Comparison of ENCODE assay signal across 1 cellular context in genomic region chr3:37642959-37643598, GRCh38.
TF ChIP-seq lines count a peak whose summit lies in the region.

No MANE protein-coding gene starts in this region.

TF ChIP-seq in K562, 482 proteins besides CTCF, POLR2A, EP300 and RAD21 (continued from another document):
- TF ChIP-seq PTTG1 (tag; IDR thresholded peaks at IDR 0.05; ENCODE audit: low read depth) (no peak), ZNF592 (IDR thresholded peaks at IDR 0.05) (no peak), FOXK2 (conservative IDR thresholded peaks at IDR 0.05 in 1 of 2, IDR thresholded peaks at IDR 0.05 in 1 of 2; ENCODE audit: low read depth in 2 of 2) (peak in 1 of 2 experiments; percentile 88; a peak in 2 of 4 replicates), ESRRA (IDR thresholded peaks at IDR 0.05; ENCODE audit: borderline replicate concordance, low read depth) (peak; percentile 78; the same call in 1 of the 2 replicates), NR3C1 (CRISPR knock-in tag; IDR thresholded peaks at IDR 0.05) (no peak), KDM2B (CRISPR knock-in tag; IDR thresholded peaks at IDR 0.05) (no peak), THRA (IDR thresholded peaks at IDR 0.05) (peak; percentile 81; the same call in 1 of the 2 replicates), ATF7 (IDR thresholded peaks at IDR 0.05) (peak; percentile 85; the same call in 1 of the 2 replicates), MED1 (CRISPR knock-in tag; IDR thresholded peaks at IDR 0.05; ENCODE audit: borderline replicate concordance) (no peak), PHF21A (IDR thresholded peaks at IDR 0.05; ENCODE audit: borderline replicate concordance, low read depth) (no peak), XRCC3 (IDR thresholded peaks at IDR 0.05) (no peak), MCM2 (IDR thresholded peaks at IDR 0.05; ENCODE audit: low read depth) (no peak), ZKSCAN3 (CRISPR knock-in tag; IDR thresholded peaks at IDR 0.05) (peak; percentile 80), POLR2B (IDR thresholded peaks at IDR 0.05; ENCODE audit: low read depth, partially characterized antibody) (no peak), POU5F1 (IDR thresholded peaks at IDR 0.05; ENCODE audit: borderline replicate concordance, low read depth, low read length, partially characterized antibody) (no peak), PRDM10 (IDR thresholded peaks at IDR 0.05; ENCODE audit: partially characterized antibody) (peak; percentile 98), TAL1 (IDR thresholded peaks at IDR 0.05) (peak; percentile 63; the same call in 1 of the 2 replicates), NCOR1 (IDR thresholded peaks at IDR 0.05) (0 out of 2 replicates have a peak, but pooled peaks have one; percentile 49), ZBTB1 (CRISPR knock-in tag; IDR thresholded peaks at IDR 0.05; ENCODE audit: borderline replicate concordance, low read depth) (no peak)
- TF ChIP-seq, protein P1, sequence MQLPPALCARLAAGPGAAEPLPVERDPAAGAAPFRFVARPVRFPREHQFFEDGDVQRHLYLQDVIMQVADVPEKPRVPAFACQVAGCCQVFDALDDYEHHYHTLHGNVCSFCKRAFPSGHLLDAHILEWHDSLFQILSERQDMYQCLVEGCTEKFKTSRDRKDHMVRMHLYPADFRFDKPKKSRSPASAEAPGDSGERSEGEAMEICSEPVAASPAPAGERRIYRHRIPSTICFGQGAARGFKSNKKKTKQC (CRISPR knock-in tag; IDR thresholded peaks at IDR 0.05) = no peak
- TF ChIP-seq, protein P2, sequence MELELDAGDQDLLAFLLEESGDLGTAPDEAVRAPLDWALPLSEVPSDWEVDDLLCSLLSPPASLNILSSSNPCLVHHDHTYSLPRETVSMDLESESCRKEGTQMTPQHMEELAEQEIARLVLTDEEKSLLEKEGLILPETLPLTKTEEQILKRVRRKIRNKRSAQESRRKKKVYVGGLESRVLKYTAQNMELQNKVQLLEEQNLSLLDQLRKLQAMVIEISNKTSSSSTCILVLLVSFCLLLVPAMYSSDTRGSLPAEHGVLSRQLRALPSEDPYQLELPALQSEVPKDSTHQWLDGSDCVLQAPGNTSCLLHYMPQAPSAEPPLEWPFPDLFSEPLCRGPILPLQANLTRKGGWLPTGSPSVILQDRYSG (tag; conservative IDR thresholded peaks at IDR 0.05; ENCODE audit: low read depth) = no peak
